11 cellular contexts compared by ENCODE assay signal in genomic region chr2:121532894-121533293, GRCh38. TPM values are rescaled to one million over a fixed set of nuclear protein-coding genes. Genes with fewer than 3 reads are reported as not detected.
A peak's percentile ranks its signal among the peaks of the same experiment; 100 is the strongest.
DNase-seq lines count a peak whose midpoint lies in the region; ATAC-seq, FAIRE-seq and TF ChIP-seq lines count a peak whose summit lies in the region.
"Had no signal": no experiment of that assay in that cellular context is flagged by ENCODE, and none has a peak within 500 bp of the region (broad histone marks: within the 10 kb centered on the region; RNA-seq: fewer than 3 reads in every experiment).

No MANE protein-coding gene starts in this region.

- peaks cover 23% of the 10 kb centered on the region for H3F3A ChIP-seq in DOHH2 (ENCODE audit: control insufficient read depth, insufficient read depth)

- POLR2A ChIA-PET in GM12878 (lab: Charles Lee): interaction anchor here (0.5 to 3.6 kb wide), 5 partner anchors 14 to 115 kb away, joined by 3 to 47 read pairs (median 3); no protein-coding TSS in a partner anchor
- POLR2A ChIA-PET in activated CD4-positive, alpha-beta T cell treated with anti-CD3 and anti-CD28 coated beads for 36 hours (lab: Charles Lee): interaction anchor here (2.9 to 3.3 kb wide), 2 partner anchors 167 to 204 kb away, joined by 42 to 52 read pairs; partner anchors contain the start of gene NIFK

- in situ Hi-C loops in GM12878 (cut with MboI) (loop anchor here (5.0 kb wide), 1 partner anchor 119 kb away; no protein-coding TSS in a partner anchor), ACHN (cut with HindIII; ENCODE audit: low pct_ligation_motif_present, low pct_unique_long_range_greater_than_20kb, low sequenced_read_pairs) (no loop called here)

- H3K4me1 ChIP-seq in DOHH2 (ENCODE audit: control insufficient read depth, low read length) (peaks cover 34% of the 10 kb centered on the region), GM12878 (ENCODE audit: control insufficient read depth, insufficient read depth, low read length) (peaks cover 19% of the 10 kb centered on the region)

- H3K4me3 ChIP-seq in DOHH2 (ENCODE audit: low read length): 0 out of 2 replicates have a peak overlapping the region, but pooled peaks have one; percentile 21
- no peak overlapping the region for H3K4me3 ChIP-seq in GM12878
- H3K4me3 ChIP-seq: SJSA1 had no signal

- H3K27ac Mint-ChIP-seq in IgD-negative memory B cell: peak overlapping the region in 2 of 3 donors; percentile 11 to 71
- peak overlapping the region; percentile 90 for H3K27ac Mint-ChIP-seq in nephron progenitor cell
- H3K27ac Mint-ChIP-seq in activated CD4-positive, alpha-beta T cell treated with anti-CD3 and anti-CD28 coated beads for 36 hours: no peak overlapping the region

- no peaks in the 10 kb centered on the region for H3K9me2 ChIP-seq in DOHH2 (replicated peaks; ENCODE audit: control insufficient read depth, low read length)

- H3K9ac ChIP-seq in GM12878 (ENCODE audit: control insufficient read depth, insufficient read depth, low read length): no peak overlapping the region

- H3K9me3 Mint-ChIP-seq in IgD-negative memory B cell (peaks cover 0 to 1% (median 0%) of the 10 kb centered on the region in 3 donors), nephron progenitor cell (no peaks in the 10 kb centered on the region)
- H3K9me3 Mint-ChIP-seq in activated CD4-positive, alpha-beta T cell treated with anti-CD3 and anti-CD28 coated beads for 36 hours (ENCODE audit: low read depth): no peaks in the 10 kb centered on the region

- DNase-seq in GM12878 (ENCODE audit: low read depth, low spot score) (no peak), nephron progenitor cell (no peak), ACHN (no peak)
- DNase-seq in activated CD4-positive, alpha-beta T cell treated with anti-CD3 and anti-CD28 coated beads for 36 hours: no peak
- DNase-seq: cerebellar nuclear complex had no signal

- H3K9me3 ChIP-seq in DOHH2 (ENCODE audit: control insufficient read depth, insufficient read depth, low read length) (no peaks in the 10 kb centered on the region), GM12878 (replicated peaks; ENCODE audit: control insufficient read depth, insufficient read depth, low read length) (no peaks in the 10 kb centered on the region)
- H3K9me3 ChIP-seq: MG63, pancreas, SJSA1 had no signal

- H3K27ac ChIP-seq in DOHH2 (ENCODE audit: low read depth, low read length) (no peak overlapping the region), GM12878 (ENCODE audit: control insufficient read depth, insufficient read depth) (0 out of 2 replicates have a peak overlapping the region, but pooled peaks have one; percentile 20)

- H4K20me1 ChIP-seq in DOHH2 (ENCODE audit: control insufficient read depth, insufficient read depth, low read depth, low read length) (peaks cover 14% of the 10 kb centered on the region; the same call in 1 of the 2 replicates), GM12878 (ENCODE audit: control insufficient read depth, insufficient read depth) (no peaks in the 10 kb centered on the region)

- 24% methylated on average over 6 of the region's 6 CpGs for WGBS in GM12878 (ENCODE audit: insufficient coverage, insufficient replicate concordance, low lambda C conversion rate, missing lambda C conversion rate)

- peak overlapping the region; percentile 35 for H3K4me2 ChIP-seq in DOHH2 (ENCODE audit: low read length)
- peak overlapping the region; percentile 11 for H3K4me2 ChIP-seq in GM12878 (ENCODE audit: control insufficient read depth, insufficient read depth)

- H3K36me3 Mint-ChIP-seq in IgD-negative memory B cell (no peaks in the 10 kb centered on the region), nephron progenitor cell (ENCODE audit: low read depth) (peaks cover 5% of the 10 kb centered on the region)
- H3K36me3 Mint-ChIP-seq in activated CD4-positive, alpha-beta T cell treated with anti-CD3 and anti-CD28 coated beads for 36 hours (ENCODE audit: low read depth): peaks cover 15% of the 10 kb centered on the region

- H3K79me2 ChIP-seq in DOHH2 (ENCODE audit: control insufficient read depth, low read length) (peaks cover 81% of the 10 kb centered on the region), GM12878 (ENCODE audit: control insufficient read depth, insufficient read depth, low read length) (peaks cover 71% of the 10 kb centered on the region)

- no peak for TF ChIP-seq RAD21 in GM12878 (IDR thresholded peaks at IDR 0.05; ENCODE audit: insufficient read depth, low read depth, low read length)

- BruUV-seq in GM12878 (replicated peaks; lab: Mats Ljungman, UMichigan): no TSS peak

- H3K4me3 Mint-ChIP-seq in IgD-negative memory B cell (peak overlapping the region in 1 of 4 donors; percentile 18), nephron progenitor cell (no peak overlapping the region)
- no peak overlapping the region for H3K4me3 Mint-ChIP-seq in activated CD4-positive, alpha-beta T cell treated with anti-CD3 and anti-CD28 coated beads for 36 hours

- peaks cover 30 to 36% (median 35%) of the 10 kb centered on the region in 3 donors for H3K4me1 Mint-ChIP-seq in IgD-negative memory B cell
- peaks cover 73% of the 10 kb centered on the region for H3K4me1 Mint-ChIP-seq in nephron progenitor cell
- H3K4me1 Mint-ChIP-seq in activated CD4-positive, alpha-beta T cell treated with anti-CD3 and anti-CD28 coated beads for 36 hours: peaks cover 50% of the 10 kb centered on the region

- TF ChIP-seq CTCF in DOHH2 (IDR thresholded peaks at IDR 0.05; ENCODE audit: low read depth, low read length, poor library complexity, severe bottlenecking) (no peak), GM12878 (IDR thresholded peaks at IDR 0.05 in 2 of 3, conservative IDR thresholded peaks at IDR 0.05 in 1 of 3; ENCODE audit: control insufficient read depth in 2 of 3, extremely low read depth in 1 of 3, insufficient read depth in 1 of 3, low read depth in 3 of 3, low read length in 3 of 3) (no peak), nephron progenitor cell (IDR thresholded peaks at IDR 0.05) (no peak)

- H3K36me3 ChIP-seq in DOHH2 (ENCODE audit: control insufficient read depth, low read length) (peaks cover 17% of the 10 kb centered on the region), GM12878 (ENCODE audit: control insufficient read depth in 2 of 2, insufficient read depth in 2 of 2, low read length in 1 of 2) (0 out of 4 replicates have a peak, but pooled peaks cover 0 to 2% of the 10 kb centered on the region in 2 experiments)
- H3K36me3 ChIP-seq: pancreas had no signal

- intact Hi-C loops in GM12878 (cut with micrococcal nuclease; ENCODE audit: unreplicated experiment): loop anchor here (5.0 to 10.0 kb wide), 2 partner anchors 204 to 432 kb away; partner anchors contain the start of gene NIFK
- intact Hi-C loops in activated CD4-positive, alpha-beta T cell treated with anti-CD3 and anti-CD28 coated beads for 36 hours (cut with DNase I, micrococcal nuclease): loop anchor here in 1 of 2 experiments (5.0 to 10.0 kb wide), 2 partner anchors 59 to 128 kb away; no protein-coding TSS in a partner anchor

- H3K27me3 ChIP-seq in DOHH2 (ENCODE audit: control insufficient read depth, low read length) (no peaks in the 10 kb centered on the region), GM12878 (replicated peaks in 1 of 2; ENCODE audit: control insufficient read depth in 2 of 2, insufficient read depth in 2 of 2, low read length in 1 of 2) (no peaks in the 10 kb centered on the region)
- H3K27me3 ChIP-seq: MG63, pancreas, SJSA1 had no signal

- RAD21 ChIA-PET in GM12878 (lab: Charles Lee; ENCODE audit: unreplicated experiment): interaction anchor here (0.8 to 3.8 kb wide), 7 partner anchors 9 to 185 kb away, joined by 3 to 27 read pairs (median 4); partner anchors contain the start of gene CLASP1

- no peak for TF ChIP-seq EP300 in GM12878 (IDR thresholded peaks at IDR 0.05; ENCODE audit: borderline replicate concordance in 1 of 2, control insufficient read depth in 1 of 2, low read depth in 2 of 2, low read length in 2 of 2)

- ATAC-seq in GM12878 (no peak), HG03097 (IDR thresholded peaks at IDR 0.05; ENCODE audit: low FRiP score, unreplicated experiment) (no peak)
- ATAC-seq in activated CD4-positive, alpha-beta T cell treated with anti-CD3 and anti-CD28 coated beads for 36 hours: no peak
- ATAC-seq: pancreas had no signal

- no peak for FAIRE-seq in GM12878 (lab: Jason Lieb, UNC)
- FAIRE-seq: pancreas had no signal

- TF ChIP-seq POLR2A in GM12878 (IDR thresholded peaks at IDR 0.05; ENCODE audit: low read depth, low read length): no peak

- SMC1A ChIA-PET in GM12878 (lab: Charles Lee; ENCODE audit: uncharacterized antibody, unreplicated experiment): interaction anchor here (0.6 to 5.8 kb wide), 24 partner anchors 8 to 234 kb away, joined by 3 to 52 read pairs (median 4); no protein-coding TSS in a partner anchor

- H3K27me3 Mint-ChIP-seq in IgD-negative memory B cell: no peaks in the 10 kb centered on the region
- H3K27me3 Mint-ChIP-seq in nephron progenitor cell (ENCODE audit: low read depth, poor library complexity): peaks cover 3% of the 10 kb centered on the region
- no peaks in the 10 kb centered on the region for H3K27me3 Mint-ChIP-seq in activated CD4-positive, alpha-beta T cell treated with anti-CD3 and anti-CD28 coated beads for 36 hours

- H2AFZ ChIP-seq in GM12878 (ENCODE audit: control insufficient read depth, low read depth, low read length): no peak overlapping the region

- CTCF ChIA-PET in GM12878 (lab: Yijun Ruan, JAX): interaction anchor here (0.6 to 6.3 kb wide), 6 partner anchors 12 to 188 kb away, joined by 3 to 44 read pairs (median 6); no protein-coding TSS in a partner anchor
- CTCF ChIA-PET in activated CD4-positive, alpha-beta T cell treated with anti-CD3 and anti-CD28 coated beads for 36 hours (lab: Charles Lee): interaction anchor here (1.3 to 1.8 kb wide), 2 partner anchors 12 to 188 kb away, joined by 6 to 9 read pairs; no protein-coding TSS in a partner anchor

RNA-seq across cellular contexts. Expression of gene RNU4ATAC, which starts 2.2 kb away (rescaled TPM):
- polyA plus RNA-seq in IgD-negative memory B cell (not detected), GM12878 (2011; rRNA removed) (not detected in 2 replicates), GM12878 (2014; fragmentation: Illumina TruSeq; extraction: Trizol) (not detected in 2 replicates), GM12878 (2014; fragmentation: Nextera tagmentation; extraction: Ambion mirVana) (not detected), GM12878 (2014; rRNA removed) (not detected in 2 replicates), GM12878 (2016; fragmentation: Nextera tagmentation; extraction: Ambion mirVana) (1 to 10 TPM in 1 of 2 experiments, not detected in 1; 6.6 TPM)
- not detected in 2 replicates for total RNA-seq in GM12878 (2013; cell fraction: nucleolus; rRNA removed)
- total RNA-seq in GM12878 (2014; rRNA removed) (not detected in 2 replicates), GM12878 (2014; rRNA removed; fragmentation: Illumina TruSeq; extraction: Trizol) (not detected in 2 replicates), GM12878 (2021) (not detected in 2 replicates)
- not detected for polyA plus RNA-seq in GM12878 (2011; ENCODE audit: low read depth)
- polyA plus RNA-seq in GM12878 (2011; cell fraction: cytosol; rRNA removed): not detected in 2 replicates
- polyA plus RNA-seq in GM12878 (2011; cell fraction: nucleus; rRNA removed): not detected in 2 replicates
- polyA plus RNA-seq in GM12878 (2012): not detected in 2 replicates
- under 0.01 and 5,859 TPM in 2 replicates for polyA minus RNA-seq in GM12878 (2011; rRNA and poly(A)+ RNA removed)
- polyA minus RNA-seq in GM12878 (2011; cell fraction: cytosol; rRNA and poly(A)+ RNA removed): 3,416 and 4,512 TPM in 2 replicates
- under 0.01 TPM in 2 replicates for polyA minus RNA-seq in GM12878 (2011; cell fraction: nucleus; rRNA and poly(A)+ RNA removed)
- total RNA-seq in activated CD4-positive, alpha-beta T cell treated with anti-CD3 and anti-CD28 coated beads for 36 hours: not detected
- total RNA-seq: SJSA1 had no signal
- polyA plus RNA-seq: pancreas had no signal
